Comparison of ENCODE assay signal across 12 cellular contexts in the genomic region with DNA sequence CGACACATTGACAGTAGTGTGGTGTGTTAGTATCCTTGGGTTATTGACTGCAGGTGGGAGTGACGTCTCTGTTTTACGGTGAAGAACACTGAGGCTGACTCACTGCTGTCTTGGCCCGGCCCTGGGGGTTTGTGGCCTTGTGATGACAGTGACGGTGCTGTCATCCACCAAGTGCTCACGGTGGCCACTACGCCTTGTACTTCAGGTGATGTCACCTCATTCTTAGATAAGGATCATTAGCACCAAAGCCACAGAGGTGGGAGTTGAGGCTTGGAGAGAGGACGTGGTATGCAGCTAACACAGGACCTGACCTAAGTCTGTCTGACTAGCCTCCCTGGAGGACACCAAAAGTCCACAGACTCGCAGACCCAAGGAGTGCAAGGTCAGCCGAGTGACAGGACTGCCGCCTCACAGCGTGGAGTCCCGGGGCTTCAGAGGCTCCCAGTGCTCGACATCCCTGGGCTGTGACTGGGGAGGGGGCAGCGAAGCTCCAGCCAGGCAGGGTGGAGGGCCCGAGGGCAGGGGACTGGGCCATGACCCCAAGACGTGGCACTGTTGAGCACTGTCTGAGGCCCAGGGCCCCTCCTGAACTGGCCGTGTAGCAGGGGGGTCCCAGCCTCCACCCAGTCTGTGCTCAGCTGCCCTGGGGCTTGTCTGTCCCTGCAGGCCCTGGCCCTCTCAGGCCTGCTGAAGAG. TPM values are rescaled to one million over a fixed set of nuclear protein-coding genes. Genes with fewer than 3 reads are reported as not detected.
DNase-seq lines count a peak whose midpoint lies in the region; ATAC-seq and TF ChIP-seq lines count a peak whose summit lies in the region.
"Had no signal": no experiment of that assay in that cellular context is flagged by ENCODE, and none has a peak within 500 bp of the region (broad histone marks: within the 10 kb centered on the region; RNA-seq: fewer than 3 reads in every experiment).

No MANE protein-coding gene starts in this region.

- H3K9me3 ChIP-seq in vagina = no peaks in the 10 kb centered on the region

- CTCF ChIA-PET in activated CD4-positive, alpha-beta memory T cell treated with anti-CD3 and anti-CD28 coated beads for 36 hours (lab: Charles Lee) = interaction anchor here (1.0 to 1.2 kb wide), 2 partner anchors 12 kb away, joined by 3 to 4 read pairs; no protein-coding TSS in a partner anchor

- no peaks in the 10 kb centered on the region for H3K4me1 ChIP-seq in vagina

- peaks cover 0 to 10% of the 10 kb centered on the region in 2 donors for H3K36me3 ChIP-seq in vagina

- POLR2A ChIA-PET in activated CD4-positive, alpha-beta memory T cell treated with anti-CD3 and anti-CD28 coated beads for 36 hours (lab: Charles Lee) = no interaction called here

- TF ChIP-seq CTCF in epithelial cell of esophagus (IDR thresholded peaks at IDR 0.05; ENCODE audit: insufficient read depth, low read depth, low read length, missing control alignments) (no peak), vagina (IDR thresholded peaks at IDR 0.05) (no peak), GM13976 (IDR thresholded peaks at IDR 0.05; ENCODE audit: borderline replicate concordance, control extremely low read depth, extremely low read depth, insufficient read depth, missing control alignments) (no peak), glutamatergic neuron (IDR thresholded peaks at IDR 0.05; ENCODE audit: partially characterized antibody, unreplicated experiment) (no peak)

- intact Hi-C loops in activated CD4-positive, alpha-beta memory T cell treated with anti-CD3 and anti-CD28 coated beads for 36 hours (cut with micrococcal nuclease) = no loop called here
- intact Hi-C loops in vagina (cut with DNase I) = no loop called here

- no peaks in the 10 kb centered on the region for H3K27me3 Mint-ChIP-seq in activated CD4-positive, alpha-beta memory T cell treated with anti-CD3 and anti-CD28 coated beads for 36 hours
- H3K27me3 Mint-ChIP-seq in glutamatergic neuron (ENCODE audit: unreplicated experiment) = peaks cover 11% of the 10 kb centered on the region
- H3K27me3 Mint-ChIP-seq: memory B cell had no signal

- peak; percentile 38 for ATAC-seq in HG02798 (IDR thresholded peaks at IDR 0.05; ENCODE audit: poor library complexity, unreplicated experiment)

- no peak overlapping the region for H3K4me3 Mint-ChIP-seq in activated CD4-positive, alpha-beta memory T cell treated with anti-CD3 and anti-CD28 coated beads for 36 hours
- no peak overlapping the region for H3K4me3 Mint-ChIP-seq in glutamatergic neuron (ENCODE audit: unreplicated experiment)
- H3K4me3 Mint-ChIP-seq: memory B cell had no signal

- peaks cover 14% of the 10 kb centered on the region for H3K4me1 Mint-ChIP-seq in activated CD4-positive, alpha-beta memory T cell treated with anti-CD3 and anti-CD28 coated beads for 36 hours (ENCODE audit: low read depth)
- peaks cover 5% of the 10 kb centered on the region for H3K4me1 Mint-ChIP-seq in glutamatergic neuron (ENCODE audit: low read depth, unreplicated experiment)
- H3K4me1 Mint-ChIP-seq: memory B cell had no signal

- DNase-seq in activated CD4-positive, alpha-beta memory T cell treated with anti-CD3 and anti-CD28 coated beads for 36 hours = peak; percentile 72
- DNase-seq in epithelial cell of esophagus (ENCODE audit: low read depth) (peak; percentile 52), vagina (ENCODE audit: extremely low spot score in 2 of 2) (no peak), GM13976 (ENCODE audit: low spot score) (no peak), NCI-H1417 (lab: John Stamatoyannopoulos, UW) (no peak), glutamatergic neuron (no peak)
- DNase-seq in stimulated activated CD8-positive, alpha-beta memory T cell treated with anti-CD3 and anti-CD28 coated beads, Interleukin-15, amount 100 ng/mL, for 48 hours (ENCODE audit: low read depth in 2 of 2) = peak; percentile 65 to 71
- DNase-seq: NCI-H2171, small intestine had no signal

- H3K36me3 Mint-ChIP-seq in activated CD4-positive, alpha-beta memory T cell treated with anti-CD3 and anti-CD28 coated beads for 36 hours = no peaks in the 10 kb centered on the region
- no peaks in the 10 kb centered on the region for H3K36me3 Mint-ChIP-seq in glutamatergic neuron (ENCODE audit: unreplicated experiment)
- H3K36me3 Mint-ChIP-seq: memory B cell had no signal

- H3K27ac ChIP-seq in vagina = no peak overlapping the region
- H3K27ac ChIP-seq: SK-N-MC had no signal

- H3K9me3 Mint-ChIP-seq in activated CD4-positive, alpha-beta memory T cell treated with anti-CD3 and anti-CD28 coated beads for 36 hours = no peaks in the 10 kb centered on the region
- H3K9me3 Mint-ChIP-seq in glutamatergic neuron (ENCODE audit: unreplicated experiment) = peaks cover 3% of the 10 kb centered on the region
- H3K9me3 Mint-ChIP-seq: memory B cell had no signal

- TF ChIP-seq POLR2A in vagina (IDR thresholded peaks at IDR 0.05) = no peak

- in situ Hi-C loops in GM13976 (cut with MboI; ENCODE audit: low sequenced_read_pairs, unreplicated experiment) = loop anchor here (25.0 kb wide), 1 partner anchor 325 kb away; no protein-coding TSS in a partner anchor

- H3K27ac Mint-ChIP-seq in activated CD4-positive, alpha-beta memory T cell treated with anti-CD3 and anti-CD28 coated beads for 36 hours = no peak overlapping the region
- no peak overlapping the region for H3K27ac Mint-ChIP-seq in glutamatergic neuron (ENCODE audit: unreplicated experiment)
- H3K27ac Mint-ChIP-seq: memory B cell had no signal

- H3K4me3 ChIP-seq in epithelial cell of esophagus (ENCODE audit: low read length) (no peak overlapping the region), vagina (no peak overlapping the region)
- H3K4me3 ChIP-seq: SK-N-MC had no signal

- no peaks in the 10 kb centered on the region for H3K27me3 ChIP-seq in vagina

RNA-seq across cellular contexts. Expression of a gene that starts 56.5 kb away (rescaled TPM):
- 10 to 100 TPM; 84.7 to 87.6 TPM for total RNA-seq in activated CD4-positive, alpha-beta memory T cell treated with anti-CD3 and anti-CD28 coated beads for 36 hours
- 24.8 TPM for total RNA-seq in vagina
- total RNA-seq in glutamatergic neuron (ENCODE audit: unreplicated experiment) = 35.3 TPM

Comparison
In these comparisons a context has a peak if more than half of its experiments do, and no peak if none do; other contexts are left out.
1. DNase-seq: peak in activated CD4-positive, alpha-beta memory T cell treated with anti-CD3 and anti-CD28 coated beads for 36 hours (single experiment), epithelial cell of esophagus (single experiment) and stimulated activated CD8-positive, alpha-beta memory T cell treated with anti-CD3 and anti-CD28 coated beads, Interleukin-15, amount 100 ng/mL, for 48 hours (2 of 2); none in vagina (0 of 2), GM13976 (single experiment), NCI-H1417 (0 of 3) and glutamatergic neuron (single experiment).